ENCODE assay signal across 1 cellular context in genomic region chr22:21590809-21591641, GRCh38.
TF ChIP-seq lines count a peak whose summit lies in the region.

No MANE protein-coding gene starts in this region.

TF ChIP-seq in GM12878, 131 proteins besides CTCF, POLR2A, EP300 and RAD21:
- TF ChIP-seq, protein P1, sequence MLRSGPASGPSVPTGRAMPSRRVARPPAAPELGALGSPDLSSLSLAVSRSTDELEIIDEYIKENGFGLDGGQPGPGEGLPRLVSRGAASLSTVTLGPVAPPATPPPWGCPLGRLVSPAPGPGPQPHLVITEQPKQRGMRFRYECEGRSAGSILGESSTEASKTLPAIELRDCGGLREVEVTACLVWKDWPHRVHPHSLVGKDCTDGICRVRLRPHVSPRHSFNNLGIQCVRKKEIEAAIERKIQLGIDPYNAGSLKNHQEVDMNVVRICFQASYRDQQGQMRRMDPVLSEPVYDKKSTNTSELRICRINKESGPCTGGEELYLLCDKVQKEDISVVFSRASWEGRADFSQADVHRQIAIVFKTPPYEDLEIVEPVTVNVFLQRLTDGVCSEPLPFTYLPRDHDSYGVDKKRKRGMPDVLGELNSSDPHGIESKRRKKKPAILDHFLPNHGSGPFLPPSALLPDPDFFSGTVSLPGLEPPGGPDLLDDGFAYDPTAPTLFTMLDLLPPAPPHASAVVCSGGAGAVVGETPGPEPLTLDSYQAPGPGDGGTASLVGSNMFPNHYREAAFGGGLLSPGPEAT (IDR thresholded peaks at IDR 0.05; ENCODE audit: low read depth): peak; percentile 22; the same call in 1 of the 2 replicates
- TF ChIP-seq SPI1 (IDR thresholded peaks at IDR 0.05; ENCODE audit: borderline replicate concordance, insufficient read depth, low read depth, low read length) (peak; percentile 61; the same call in 1 of the 2 replicates), POU2F2 (IDR thresholded peaks at IDR 0.05; ENCODE audit: borderline replicate concordance, low read depth, low read length) (no peak), MEF2B (IDR thresholded peaks at IDR 0.05; ENCODE audit: partially characterized antibody, poor library complexity, severe bottlenecking) (peak; percentile 79), IKZF1 (conservative IDR thresholded peaks at IDR 0.05) (peak; percentile 46; the same call in 1 of the 2 replicates), TARDBP (IDR thresholded peaks at IDR 0.05; ENCODE audit: borderline replicate concordance) (no peak), TCF12 (IDR thresholded peaks at IDR 0.05; ENCODE audit: low read depth, low read length) (no peak)
